In the genomic region with DNA sequence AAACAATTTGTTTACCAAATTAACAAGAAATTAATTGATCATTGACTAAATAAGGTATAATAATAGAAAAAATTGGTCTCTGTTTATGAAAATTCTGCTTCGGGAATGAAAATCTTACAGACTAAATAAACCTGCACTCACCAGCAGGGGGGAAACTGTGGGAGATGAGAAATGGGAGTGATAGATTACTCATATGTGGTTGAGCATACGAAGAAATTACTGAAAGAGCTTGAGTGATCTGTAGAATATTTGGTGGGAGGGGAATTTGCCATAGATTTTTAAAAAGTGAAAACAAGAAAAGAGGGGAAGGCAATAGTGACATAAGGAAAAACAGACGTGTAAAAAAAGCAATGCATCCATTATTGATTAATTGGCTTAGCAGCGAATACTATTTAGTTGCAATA, we compare ENCODE assay signal across 9 cellular contexts.
A peak's percentile ranks its signal among the peaks of the same experiment; 100 is the strongest.
DNase-seq lines count a peak whose midpoint lies in the region; ATAC-seq, FAIRE-seq and TF ChIP-seq lines count a peak whose summit lies in the region.
"Had no signal": no experiment of that assay in that cellular context is flagged by ENCODE, and none has a peak within 500 bp of the region (broad histone marks: within the 10 kb centered on the region; RNA-seq: fewer than 3 reads in every experiment).

No MANE protein-coding gene starts in this region.

- H3K27me3 ChIP-seq in RWPE2 (ENCODE audit: insufficient read depth, poor library complexity, severe bottlenecking) = no peaks in the 10 kb centered on the region

- FAIRE-seq in urothelium cell line (lab: Jason Lieb, UNC) = no peak

- H3K36me3 ChIP-seq in RWPE2 (ENCODE audit: low read depth) = no peaks in the 10 kb centered on the region

- H3K9me3 ChIP-seq in RWPE2 (ENCODE audit: severe bottlenecking) = no peaks in the 10 kb centered on the region

- ATAC-seq in HG02870 (IDR thresholded peaks at IDR 0.05; ENCODE audit: unreplicated experiment) = peak; percentile 57
- peak; percentile 40; the same call in 1 of the 3 replicates for ATAC-seq in RWPE2 (ENCODE audit: low read depth)

- peak; percentile 44 for DNase-seq in stimulated activated naive CD4-positive, alpha-beta T cell treated with Interleukin-2 at 50 U/mL for 16 hours (lab: John Stamatoyannopoulos, UW)
- DNase-seq in stimulated activated naive CD4-positive, alpha-beta T cell (lab: John Stamatoyannopoulos, UW) = no peak
- no peak for DNase-seq in RWPE2 (ENCODE audit: low spot score)
- peak; percentile 9 for DNase-seq in urothelium cell line (ENCODE audit: low spot score)
- no peak for DNase-seq in NCI-H2227 treated with DMSO at 0.1 percent for 48 hours (lab: John Stamatoyannopoulos, UW)
- no peak for DNase-seq in foreskin melanocyte
- no peak for DNase-seq in SW480 (ENCODE audit: low spot score)

- H3K4me3 ChIP-seq in RWPE2 (ENCODE audit: severe bottlenecking) = no peak overlapping the region
- H3K4me3 ChIP-seq: lung had no signal

- H3K27ac ChIP-seq in RWPE2 (ENCODE audit: poor library complexity, severe bottlenecking) = no peak overlapping the region

- peaks cover 3% of the 10 kb centered on the region for H3K4me1 ChIP-seq in RWPE2 (ENCODE audit: insufficient read depth, poor library complexity, severe bottlenecking)

- TF ChIP-seq CTCF in RWPE2 (IDR thresholded peaks at IDR 0.05; ENCODE audit: poor library complexity, severe bottlenecking) = peak; percentile 25

Comparison
In these comparisons a context has a peak if more than half of its experiments do, and no peak if none do; other contexts are left out.
1. DNase-seq: peak in stimulated activated naive CD4-positive, alpha-beta T cell treated with Interleukin-2 at 50 U/mL for 16 hours (single experiment) and urothelium cell line (single experiment); none in stimulated activated naive CD4-positive, alpha-beta T cell (0 of 6), RWPE2 (single experiment), NCI-H2227 treated with DMSO at 0.1 percent for 48 hours (single experiment), foreskin melanocyte (single experiment) and SW480 (single experiment).